ENCODE assay signal across 24 cellular contexts in the genomic region with DNA sequence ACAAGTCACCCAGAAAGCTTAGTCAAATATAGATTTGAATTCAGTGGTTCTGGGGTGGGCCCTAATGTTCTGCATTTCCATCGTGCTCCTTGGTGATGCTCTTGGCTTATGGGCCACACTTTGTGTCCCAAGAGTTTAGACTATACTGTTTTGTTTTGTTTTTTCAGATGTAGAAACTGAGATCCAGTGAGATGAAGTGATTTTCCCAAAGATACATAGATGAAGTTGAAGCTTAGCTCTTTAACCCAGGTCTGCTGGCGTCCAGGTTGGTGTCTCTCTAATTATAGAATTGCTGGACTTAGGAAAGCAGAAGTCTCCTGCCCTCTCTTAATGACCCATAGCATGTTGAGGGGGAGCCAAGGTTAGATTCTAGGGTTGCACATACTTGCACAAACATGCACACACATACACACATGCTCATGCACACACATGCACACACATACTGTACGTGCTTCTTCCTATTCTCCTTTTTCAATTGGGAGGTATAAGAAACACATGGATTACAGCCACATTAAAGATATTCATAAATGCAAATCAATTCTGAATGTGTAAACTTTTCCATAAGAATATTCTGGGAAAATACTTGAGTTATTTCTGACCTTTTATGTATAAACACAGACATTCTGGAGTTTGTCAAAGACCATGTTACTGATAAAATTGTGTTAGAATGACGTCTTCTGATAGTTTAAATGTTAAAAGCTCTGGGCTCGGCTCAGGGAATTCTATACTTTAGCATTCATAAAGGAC. TPM values are rescaled to one million over a fixed set of nuclear protein-coding genes. Genes with fewer than 3 reads are reported as not detected.
DNase-seq lines count a peak whose midpoint lies in the region; ATAC-seq and TF ChIP-seq lines count a peak whose summit lies in the region.
"Had no signal": no experiment of that assay in that cellular context is flagged by ENCODE, and none has a peak within 500 bp of the region (broad histone marks: within the 10 kb centered on the region; RNA-seq: fewer than 3 reads in every experiment).

No MANE protein-coding gene starts in this region.

- no peaks in the 10 kb centered on the region for H3K36me3 ChIP-seq in psoas muscle (ENCODE audit: insufficient read depth in 1 of 2, low read depth in 1 of 2)
- H3K36me3 ChIP-seq in uterus, result no peaks in the 10 kb centered on the region
- H3K36me3 ChIP-seq: sigmoid colon, upper lobe of left lung had no signal

- TF ChIP-seq CTCF in Calu3 (IDR thresholded peaks at IDR 0.05; ENCODE audit: unreplicated experiment) (no peak), psoas muscle (IDR thresholded peaks at IDR 0.05) (no peak), uterus (IDR thresholded peaks at IDR 0.05) (no peak)

- ATAC-seq in activated T-helper 17 cell treated with anti-CD3 and anti-CD28 coated beads, Interleukin-2, amount 50 U/mL, for 72 hours (replicated peaks), result no peak
- ATAC-seq in left lobe of liver (peak; percentile 3), psoas muscle (no peak)

- H3K27me3 Mint-ChIP-seq in Calu3 (ENCODE audit: unreplicated experiment), result no peaks in the 10 kb centered on the region
- H3K27me3 Mint-ChIP-seq in activated T-helper 17 cell treated with anti-CD3 and anti-CD28 coated beads, Interleukin-2, amount 50 U/mL, for 72 hours, result no peaks in the 10 kb centered on the region

- DNase-seq in Calu3, result no peak
- no peak for DNase-seq in left lobe of liver (ENCODE audit: low spot score)
- DNase-seq in psoas muscle, result no peak
- no peak for DNase-seq in uterus
- DNase-seq in OCI-M2 (lab: John Stamatoyannopoulos, UW; ENCODE audit: unreplicated experiment), result no peak
- no peak for DNase-seq in RKO (ENCODE audit: low spot score)
- DNase-seq: activated CD8-positive, alpha-beta memory T cell treated with anti-CD3 and anti-CD28 coated beads for 24 hours; activated gamma-delta T cell treated with Interleukin-2 at 50 U/mL for 16 hours; activated T-cell treated with anti-CD3 and anti-CD28 coated beads, Interleukin-2, amount 50 U/mL, for 1 hour; amniotic stem cell; DMS 273 treated with DMSO at 0.1 percent for 48 hours; GOT3; head of caudate nucleus; Kasumi-1; NCI-H510A; Right ventricle myocardium superior; sigmoid colon; T-helper 9 cell; upper lobe of left lung had no signal

- 76 to 85% (median 80%) methylated on average over 5 of the region's 5 CpGs for WGBS in psoas muscle, 3 donors

- peak overlapping the region; percentile 46 for H3K4me3 Mint-ChIP-seq in Calu3 (ENCODE audit: low read depth, unreplicated experiment)
- peak overlapping the region; percentile 53 for H3K4me3 Mint-ChIP-seq in activated T-helper 17 cell treated with anti-CD3 and anti-CD28 coated beads, Interleukin-2, amount 50 U/mL, for 72 hours
- H3K4me3 Mint-ChIP-seq: CD14-positive monocyte, HFFc6 had no signal

- H3K27me3 ChIP-seq in psoas muscle (ENCODE audit: insufficient read depth in 3 of 3, low read length in 2 of 3) (no peaks in the 10 kb centered on the region), uterus (no peaks in the 10 kb centered on the region)
- H3K27me3 ChIP-seq: sigmoid colon, upper lobe of left lung had no signal

- no peaks in the 10 kb centered on the region for H3K36me3 Mint-ChIP-seq in Calu3 (ENCODE audit: insufficient read depth, unreplicated experiment)
- peaks cover 31% of the 10 kb centered on the region for H3K36me3 Mint-ChIP-seq in activated T-helper 17 cell treated with anti-CD3 and anti-CD28 coated beads, Interleukin-2, amount 50 U/mL, for 72 hours (ENCODE audit: low read depth)

- H3K4me1 Mint-ChIP-seq in Calu3 (ENCODE audit: low read depth, unreplicated experiment), result peaks cover 49% of the 10 kb centered on the region
- H3K4me1 Mint-ChIP-seq in activated T-helper 17 cell treated with anti-CD3 and anti-CD28 coated beads, Interleukin-2, amount 50 U/mL, for 72 hours, result peaks cover 37% of the 10 kb centered on the region

- H3K27ac ChIP-seq in psoas muscle (peak overlapping the region; percentile 47), uterus (no peak overlapping the region)
- H3K27ac ChIP-seq: HL-60, VCaP had no signal

- no peak overlapping the region for H3K4me3 ChIP-seq in psoas muscle
- no peak overlapping the region for H3K4me3 ChIP-seq in uterus
- H3K4me3 ChIP-seq: sigmoid colon, upper lobe of left lung had no signal

- H3K9me3 Mint-ChIP-seq in Calu3 (ENCODE audit: low read depth, unreplicated experiment), result no peaks in the 10 kb centered on the region
- no peaks in the 10 kb centered on the region for H3K9me3 Mint-ChIP-seq in activated T-helper 17 cell treated with anti-CD3 and anti-CD28 coated beads, Interleukin-2, amount 50 U/mL, for 72 hours
- H3K9me3 Mint-ChIP-seq: HFFc6 had no signal

- TF ChIP-seq POLR2A in uterus (IDR thresholded peaks at IDR 0.05), result no peak

- H3K9me3 ChIP-seq in psoas muscle, result no peaks in the 10 kb centered on the region
- H3K9me3 ChIP-seq in uterus, result no peaks in the 10 kb centered on the region
- H3K9me3 ChIP-seq: sigmoid colon, upper lobe of left lung had no signal

- H3K27ac Mint-ChIP-seq in Calu3 (ENCODE audit: unreplicated experiment), result peak overlapping the region; percentile 78
- H3K27ac Mint-ChIP-seq in activated T-helper 17 cell treated with anti-CD3 and anti-CD28 coated beads, Interleukin-2, amount 50 U/mL, for 72 hours, result peak overlapping the region; percentile 91
- H3K27ac Mint-ChIP-seq: CD14-positive monocyte, HFFc6 had no signal

- no TSS peak for BruUV-seq in Calu3 (replicated peaks; lab: Mats Ljungman, UMichigan)

- intact Hi-C loops in Calu3 (cut with micrococcal nuclease; ENCODE audit: unreplicated experiment) (no loop called here), psoas muscle (cut with DNase I) (loop anchor here (5.0 kb wide), 2 partner anchors 34 to 41 kb away; a partner anchor contains a TSS), uterus (cut with DNase I; ENCODE audit: low total_unique reads) (no loop called here)

- peaks cover 41% of the 10 kb centered on the region for H3K4me1 ChIP-seq in psoas muscle
- no peaks in the 10 kb centered on the region for H3K4me1 ChIP-seq in uterus

- CTCF ChIA-PET in Calu3 (lab: Charles Lee), result interaction anchor here (1.2 kb wide), 1 partner anchor 16 kb away, joined by 4 read pairs; no protein-coding TSS in a partner anchor

RNA-seq across cellular contexts. Expression of a gene that starts 41.3 kb away (rescaled TPM):
- total RNA-seq in Calu3 (2022), result 6.2 and 8.7 TPM in 2 replicates
- total RNA-seq in activated T-helper 17 cell treated with anti-CD3 and anti-CD28 coated beads, Interleukin-2, amount 50 U/mL, for 72 hours, result 10 to 100 TPM; 41.7 to 68.1 TPM
- 39.0 TPM for total RNA-seq in left lobe of liver
- 10 to 100 TPM; 15.9 to 39.8 (median 26.8) TPM for total RNA-seq in psoas muscle
- polyA plus RNA-seq in psoas muscle, result 10 to 100 TPM; 10.4 to 14.3 (median 11.3) TPM
- total RNA-seq in uterus, result 10 to 100 TPM; 43.8 to 94.9 (median 70.1) TPM

Comparison
In these comparisons a context has a peak if more than half of its experiments do, and no peak if none do; other contexts are left out.
1. intact Hi-C loops: an anchor here in psoas muscle (5.0 kb wide); none called in Calu3 and uterus.